Comparison of ENCODE assay signal across 8 cellular contexts in the genomic region with DNA sequence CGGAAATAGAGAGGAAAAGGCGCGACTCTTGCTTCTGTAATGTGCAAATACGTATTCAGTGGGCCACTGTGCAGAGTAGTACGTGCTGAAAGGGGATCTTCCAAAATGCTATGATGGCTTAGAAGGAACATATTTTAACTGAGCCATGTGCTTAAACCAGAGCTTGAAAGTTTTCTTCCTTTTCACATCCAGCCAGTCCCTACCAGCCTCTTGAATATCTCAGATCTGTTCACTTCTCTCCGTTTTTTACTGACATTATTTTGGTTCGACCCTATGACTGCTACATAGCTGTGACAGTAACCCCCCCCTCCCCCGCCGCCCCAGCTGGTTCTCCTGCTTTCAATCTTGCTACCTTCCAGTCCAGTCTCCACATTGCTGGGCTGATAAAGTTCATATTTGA. TPM values are rescaled to one million over a fixed set of nuclear protein-coding genes. Genes with fewer than 3 reads are reported as not detected.
DNase-seq lines count a peak whose midpoint lies in the region; ATAC-seq and TF ChIP-seq lines count a peak whose summit lies in the region.

No MANE protein-coding gene starts in this region.

- H3K4me3 Mint-ChIP-seq in mesothelial cell of epicardium = peak overlapping the region; percentile 96

- in situ Hi-C loops in astrocyte of the spinal cord (cut with HindIII; ENCODE audit: low sequenced_read_pairs) = no loop called here

- H3K4me3 ChIP-seq in AG04449 (ENCODE audit: low read depth, low read length) = peak overlapping the region; percentile 86
- H3K4me3 ChIP-seq in HFF-Myc (replicated peaks; ENCODE audit: low read depth, low read length) = peak overlapping the region; percentile 74
- peak overlapping the region; percentile 79 for H3K4me3 ChIP-seq in astrocyte of the spinal cord (ENCODE audit: low read depth, low read length)

- no peaks in the 10 kb centered on the region for H3K36me3 Mint-ChIP-seq in mesothelial cell of epicardium

- TF ChIP-seq CTCF in AG04449 (IDR thresholded peaks at IDR 0.05; ENCODE audit: insufficient read depth, low read length, missing control alignments) (no peak), HFF-Myc (IDR thresholded peaks at IDR 0.05; ENCODE audit: low read depth, low read length, missing control alignments) (no peak), astrocyte of the spinal cord (IDR thresholded peaks at IDR 0.05; ENCODE audit: low read depth, low read length) (no peak), mesothelial cell of epicardium (IDR thresholded peaks at IDR 0.05; ENCODE audit: unreplicated experiment) (no peak)

- POLR2A ChIA-PET in AG04449 (lab: Yijun Ruan, JAX) = interaction anchor here (2.1 kb wide), 1 partner anchor 254 kb away, joined by 18 read pairs; the partner anchor contains the start of gene PCF11

- DNase-seq in AG04449 (ENCODE audit: low read depth, low spot score) (no peak), HFF-Myc (ENCODE audit: extremely low read depth, low read depth) (no peak), astrocyte of the spinal cord (ENCODE audit: low read depth, low spot score) (no peak), mesothelial cell of epicardium (ENCODE audit: low spot score in 2 of 2, unreplicated experiment in 2 of 2) (no peak), NCI-H146 treated with DMSO at 0.1 percent for 48 hours (lab: John Stamatoyannopoulos, UW; ENCODE audit: unreplicated experiment) (no peak), 8988T (no peak), activated gamma-delta T cell treated with Interleukin-2 at 50 U/mL for 16 hours (no peak)

- H3K27ac Mint-ChIP-seq in mesothelial cell of epicardium = no peak overlapping the region

- no peaks in the 10 kb centered on the region for H3K9me3 Mint-ChIP-seq in mesothelial cell of epicardium

- CTCF ChIA-PET in AG04449 (lab: Yijun Ruan, JAX) = interaction anchor here (1.0 to 7.3 kb wide), 15 partner anchors 14 to 918 kb away, joined by 3 to 74 read pairs (median 3); no protein-coding TSS in a partner anchor

- H3K4me1 Mint-ChIP-seq in mesothelial cell of epicardium = peaks cover 29% of the 10 kb centered on the region

- no peak for ATAC-seq in GM19035 (IDR thresholded peaks at IDR 0.05; ENCODE audit: unreplicated experiment)

- H3K27me3 Mint-ChIP-seq in mesothelial cell of epicardium (ENCODE audit: low read depth) = no peaks in the 10 kb centered on the region

RNA-seq across cellular contexts. Expression of gene DDIAS, which starts 0.6 kb away (rescaled TPM):
- total RNA-seq in mesothelial cell of epicardium = 4.0 to 5.8 TPM (median 5.6 TPM) in 3 replicates

RNA-seq across cellular contexts. Expression of gene PRCP, which starts 1.9 kb away (rescaled TPM):
- total RNA-seq in mesothelial cell of epicardium = 66.6 to 68.3 TPM (median 67.4 TPM) in 3 replicates
